ENCODE assay signal across 8 cellular contexts in genomic region chr7:106660862-106661720, GRCh38. TPM values are rescaled to one million over a fixed set of nuclear protein-coding genes. Genes with fewer than 3 reads are reported as not detected.
DNase-seq lines count a peak whose midpoint lies in the region; ATAC-seq and TF ChIP-seq lines count a peak whose summit lies in the region.

Gene CCDC71L, minus strand, starts transcription at chr7:106661158. Its CDS starts 262 bp downstream, at chr7:106660896.

- no peaks in the 10 kb centered on the region for H3K9me3 Mint-ChIP-seq in activated CD4-positive, alpha-beta memory T cell treated with anti-CD3 and anti-CD28 coated beads for 36 hours

- peaks cover 28% of the 10 kb centered on the region for H3K4me1 ChIP-seq in lower lobe of right lung

- no peaks in the 10 kb centered on the region for H3K36me3 Mint-ChIP-seq in activated CD4-positive, alpha-beta memory T cell treated with anti-CD3 and anti-CD28 coated beads for 36 hours

- peak; percentile 2 to 90 (median 72) for DNase-seq in C1 segment of cervical spinal cord (lab: John Stamatoyannopoulos, UW)
- DNase-seq in NCI-H82 (lab: John Stamatoyannopoulos, UW), result peak; percentile 93
- peak; percentile 96 for DNase-seq in activated CD4-positive, alpha-beta memory T cell treated with anti-CD3 and anti-CD28 coated beads for 36 hours
- peak; percentile 95 for DNase-seq in ecto neural progenitor cell (ENCODE audit: low spot score)
- DNase-seq in lower lobe of right lung, result peak; percentile 97
- DNase-seq in stimulated activated CD4-positive, alpha-beta T cell treated with anti-CD3 and anti-CD28 coated beads, TNF-alpha, amount 100 ng/mL, for 24 hours (ENCODE audit: low read depth in 3 of 3), result peak; percentile 85 to 92 (median 86)

- CTCF ChIA-PET in activated CD4-positive, alpha-beta memory T cell treated with anti-CD3 and anti-CD28 coated beads for 36 hours (lab: Charles Lee), result interaction anchor here (0.7 to 10.0 kb wide), 25 partner anchors 9 to 549 kb away, joined by 3 to 268 read pairs (median 6); partner anchors contain the start of genes HBP1, PIK3CG and SYPL1

- no peaks in the 10 kb centered on the region for H3K9me3 ChIP-seq in lower lobe of right lung

- ATAC-seq in GM19395 (IDR thresholded peaks at IDR 0.05; ENCODE audit: unreplicated experiment), result peak; percentile 80
- peak; percentile 64 for ATAC-seq in HG03565 (IDR thresholded peaks at IDR 0.05; ENCODE audit: unreplicated experiment)
- ATAC-seq in lower lobe of right lung, result peak; percentile 93 to 95

- peak within 1 kb of the TSS; percentile 83 for H3K27ac Mint-ChIP-seq in activated CD4-positive, alpha-beta memory T cell treated with anti-CD3 and anti-CD28 coated beads for 36 hours

- peak within 1 kb of the TSS; percentile 77 for H3K4me3 ChIP-seq in lower lobe of right lung

- H3K4me3 Mint-ChIP-seq in activated CD4-positive, alpha-beta memory T cell treated with anti-CD3 and anti-CD28 coated beads for 36 hours, result peak within 1 kb of the TSS; percentile 87

- no peaks in the 10 kb centered on the region for H3K36me3 ChIP-seq in lower lobe of right lung

- H3K27me3 Mint-ChIP-seq in activated CD4-positive, alpha-beta memory T cell treated with anti-CD3 and anti-CD28 coated beads for 36 hours, result no peaks in the 10 kb centered on the region

- peaks cover 28% of the 10 kb centered on the region for H3K4me1 Mint-ChIP-seq in activated CD4-positive, alpha-beta memory T cell treated with anti-CD3 and anti-CD28 coated beads for 36 hours (ENCODE audit: low read depth)

- intact Hi-C loops in activated CD4-positive, alpha-beta memory T cell treated with anti-CD3 and anti-CD28 coated beads for 36 hours (cut with micrococcal nuclease), result loop anchor here (1.0 to 5.0 kb wide), 9 partner anchors 57 to 508 kb away; partner anchors contain the start of genes HBP1 and PIK3CG
- intact Hi-C loops in lower lobe of right lung (cut with DNase I), result loop anchor here (5.0 kb wide), 1 partner anchor 76 kb away; no protein-coding TSS in a partner anchor

- no peaks in the 10 kb centered on the region for H3K27me3 ChIP-seq in lower lobe of right lung (ENCODE audit: low read depth)

- POLR2A ChIA-PET in activated CD4-positive, alpha-beta memory T cell treated with anti-CD3 and anti-CD28 coated beads for 36 hours (lab: Charles Lee), result interaction anchor here (0.7 to 2.3 kb wide), 3 partner anchors 13 to 75 kb away, joined by 3 to 21 read pairs (median 4); no protein-coding TSS in a partner anchor

- TF ChIP-seq CTCF in lower lobe of right lung (IDR thresholded peaks at IDR 0.05), result no peak

- H3K27ac ChIP-seq in lower lobe of right lung, result peak within 1 kb of the TSS; percentile 97

RNA-seq across cellular contexts. Expression of gene CCDC71L, which starts in this region (rescaled TPM):
- 10 to 100 TPM; 34.5 to 35.0 TPM for total RNA-seq in activated CD4-positive, alpha-beta memory T cell treated with anti-CD3 and anti-CD28 coated beads for 36 hours
- total RNA-seq in lower lobe of right lung, result 24.1 TPM

Comparison
In these comparisons a context has a peak if more than half of its experiments do, and no peak if none do; other contexts are left out.
1. Peak in every context shown above with its lines: DNase-seq, ATAC-seq, H3K4me3 ChIP-seq and H3K27ac ChIP-seq.